Comparison of ENCODE assay signal across 25 cellular contexts in genomic region chr2:31406593-31407385, GRCh38. TPM values are rescaled to one million over a fixed set of nuclear protein-coding genes. Genes with fewer than 3 reads are reported as not detected.
A peak's percentile ranks its signal among the peaks of the same experiment; 100 is the strongest.
DNase-seq lines count a peak whose midpoint lies in the region; ATAC-seq, FAIRE-seq and TF ChIP-seq lines count a peak whose summit lies in the region.
"Had no signal": no experiment of that assay in that cellular context is flagged by ENCODE, and none has a peak within 500 bp of the region (broad histone marks: within the 10 kb centered on the region; RNA-seq: fewer than 3 reads in every experiment).

No MANE protein-coding gene starts in this region.

- H3K79me2 ChIP-seq in HepG2 (ENCODE audit: insufficient read depth, low read length) = no peaks in the 10 kb centered on the region

- no peaks in the 10 kb centered on the region for H3K27me3 ChIP-seq in liver (ENCODE audit: control insufficient read depth in 4 of 4, insufficient read depth in 4 of 4, low read length in 3 of 4)
- peaks cover 0 to 3% of the 10 kb centered on the region in 2 experiments; a peak in 1 of 5 replicates for H3K27me3 ChIP-seq in HepG2 (ENCODE audit: control insufficient read depth in 1 of 2, insufficient read depth in 2 of 2, low read length in 2 of 2)
- no peaks in the 10 kb centered on the region for H3K27me3 ChIP-seq in small intestine (ENCODE audit: control insufficient read depth in 2 of 2, insufficient read depth in 2 of 2, low read length in 2 of 2)
- H3K27me3 ChIP-seq: BE2C; BLaER1 treated with 17β-estradiol and CSF1 and Interleukin-3, amounts not matched to agents 10 nM and 100 nM had no signal

- H3K36me3 ChIP-seq in liver (ENCODE audit: control insufficient read depth in 4 of 4, insufficient read depth in 3 of 4, low read depth in 1 of 4, low read length in 3 of 4) (peaks cover 0 to 10% (median 4%) of the 10 kb centered on the region in 4 donors), HepG2 (replicated peaks in 1 of 2; ENCODE audit: control insufficient read depth in 1 of 2, insufficient read depth in 2 of 2, low read length in 2 of 2) (no peaks in the 10 kb centered on the region), small intestine (ENCODE audit: control insufficient read depth in 2 of 2, insufficient read depth in 2 of 2, low read length in 2 of 2) (peaks cover 0 to 2% of the 10 kb centered on the region in 2 donors)
- H3K36me3 ChIP-seq: BE2C; BLaER1 treated with 17β-estradiol and CSF1 and Interleukin-3, amounts not matched to agents 10 nM and 100 nM; HAP-1 had no signal

- H3K9ac ChIP-seq in liver (ENCODE audit: low read depth in 1 of 2, low read length in 2 of 2) (no peak overlapping the region), HepG2 (ENCODE audit: insufficient read depth, low read depth, low read length) (no peak overlapping the region)
- H3K9ac ChIP-seq: BLaER1 treated with 17β-estradiol and CSF1 and Interleukin-3, amounts not matched to agents 10 nM and 100 nM had no signal

- in situ Hi-C loops in HepG2 (cut with HindIII; ENCODE audit: extremely low pct_ligation_motif_present, low pct_unique_long_range_greater_than_20kb) = no loop called here

- no peak overlapping the region for H2AFZ ChIP-seq in HepG2 (ENCODE audit: low read length)
- H2AFZ ChIP-seq: GM23338 had no signal

- TF ChIP-seq CTCF in liver (IDR thresholded peaks at IDR 0.05; ENCODE audit: low read depth, low read length, missing input control) (no peak), HepG2 (CRISPR knock-in tag; IDR thresholded peaks at IDR 0.05) (no peak), HFFc6 (IDR thresholded peaks at IDR 0.05) (no peak)

- no peak overlapping the region for H3K4me2 ChIP-seq in HepG2 (ENCODE audit: low read depth, low read length)
- H3K4me2 ChIP-seq: BLaER1 treated with 17β-estradiol and CSF1 and Interleukin-3, amounts not matched to agents 10 nM and 100 nM; GM23338 had no signal

- H3K27me3 Mint-ChIP-seq in HFFc6 (ENCODE audit: insufficient read depth) = no peaks in the 10 kb centered on the region

- H3K36me3 Mint-ChIP-seq in HFFc6 (ENCODE audit: low read depth) = no peaks in the 10 kb centered on the region
- H3K36me3 Mint-ChIP-seq: CD4-positive, alpha-beta memory T cell had no signal

- DNase-seq in HepG2 (ENCODE audit: low spot score) (no peak), left lobe of liver (ENCODE audit: low spot score) (peak; percentile 79), small intestine (peak; percentile 89), HFFc6 (no peak), NCI-H345 (lab: John Stamatoyannopoulos, UW) (no peak), C1 segment of cervical spinal cord (lab: John Stamatoyannopoulos, UW) (no peak)
- DNase-seq: ACHN; AML-193; BE2C; Calu3; CD4-positive, alpha-beta memory T cell; COR-L47; DMS53; DMS79 treated with DMSO at 0.1 percent for 48 hours; GF-D8 had no signal

- no TSS peak for BruUV-seq in HepG2 (replicated peaks; lab: Mats Ljungman, UMichigan)

- FAIRE-seq in HepG2 (lab: Jason Lieb, UNC) = no peak
- no peak for FAIRE-seq in small intestine (lab: Jason Lieb, UNC)
- FAIRE-seq: A204.1, GM12891, GM18507, H54 had no signal

- peak overlapping the region; percentile 55 to 59 for H3K27ac ChIP-seq in liver (ENCODE audit: low read depth in 1 of 2, low read length in 2 of 2)
- H3K27ac ChIP-seq in HepG2 (ENCODE audit: extremely low read length, insufficient read depth, low read length) = no peak overlapping the region
- peak overlapping the region in 1 of 2 donors; percentile 43 for H3K27ac ChIP-seq in small intestine (ENCODE audit: low read depth in 1 of 2, low read length in 1 of 2)
- H3K27ac ChIP-seq: 22Rv1; BLaER1 treated with 17β-estradiol and CSF1 and Interleukin-3, amounts not matched to agents 10 nM and 100 nM had no signal

- H3K9me3 ChIP-seq in liver (ENCODE audit: control insufficient read depth in 4 of 4, low read length in 3 of 4) (no peaks in the 10 kb centered on the region), HepG2 (ENCODE audit: low read length) (no peaks in the 10 kb centered on the region), small intestine (ENCODE audit: control insufficient read depth, low read depth) (no peaks in the 10 kb centered on the region)
- H3K9me3 ChIP-seq: BE2C; BLaER1 treated with 17β-estradiol and CSF1 and Interleukin-3, amounts not matched to agents 10 nM and 100 nM; HAP-1 had no signal

- no peak overlapping the region for H3K4me3 Mint-ChIP-seq in HFFc6
- H3K4me3 Mint-ChIP-seq: CD4-positive, alpha-beta memory T cell; GM23338 had no signal

- ATAC-seq in HepG2 (no peak), left lobe of liver (peak; percentile 89)
- ATAC-seq: GM23338 had no signal

- intact Hi-C loops in HepG2 (cut with micrococcal nuclease; ENCODE audit: unreplicated experiment) = no loop called here

- CTCF ChIA-PET in HepG2 (lab: Yijun Ruan, JAX; ENCODE audit: low intra/inter-chr PET ratio, low total read pairs) = no interaction called here

- peak; percentile 16 to 38 for TF ChIP-seq RAD21 in liver (IDR thresholded peaks at IDR 0.05)
- TF ChIP-seq RAD21 in HepG2 (CRISPR knock-in tag; IDR thresholded peaks at IDR 0.05) = no peak

- no peaks in the 10 kb centered on the region for H4K20me1 ChIP-seq in HepG2 (ENCODE audit: insufficient read depth, low read length)
- H4K20me1 ChIP-seq: BLaER1 treated with 17β-estradiol and CSF1 and Interleukin-3, amounts not matched to agents 10 nM and 100 nM had no signal

- H3K4me1 ChIP-seq in liver (ENCODE audit: control insufficient read depth in 4 of 4, insufficient read depth in 4 of 4, low read length in 3 of 4) (peaks cover 5 to 33% (median 28%) of the 10 kb centered on the region in 4 donors), HepG2 (ENCODE audit: insufficient read depth, low read length) (no peaks in the 10 kb centered on the region), small intestine (ENCODE audit: control insufficient read depth in 2 of 2, insufficient read depth in 1 of 2, low read depth in 1 of 2, low read length in 1 of 2) (peaks cover 5 to 15% of the 10 kb centered on the region in 2 donors)
- H3K4me1 ChIP-seq: BE2C; BLaER1 treated with 17β-estradiol and CSF1 and Interleukin-3, amounts not matched to agents 10 nM and 100 nM; HAP-1 had no signal

- peaks cover 37% of the 10 kb centered on the region for H3K4me1 Mint-ChIP-seq in HFFc6 (ENCODE audit: low read depth)
- H3K4me1 Mint-ChIP-seq: CD4-positive, alpha-beta memory T cell had no signal

- H3K4me3 ChIP-seq in liver (ENCODE audit: low read depth in 1 of 3, low read length in 3 of 3) (peak overlapping the region in 1 of 3 donors; percentile 4), HepG2 (replicated peaks in 1 of 3; ENCODE audit: insufficient read depth in 1 of 3, low read depth in 2 of 3, low read length in 3 of 3) (no peak overlapping the region), small intestine (ENCODE audit: low read depth in 1 of 2, low read length in 2 of 2) (no peak overlapping the region)
- H3K4me3 ChIP-seq: BLaER1 treated with 17β-estradiol and CSF1 and Interleukin-3, amounts not matched to agents 10 nM and 100 nM; GM23338; HAP-1 had no signal

- no peaks in the 10 kb centered on the region for H3K9me3 Mint-ChIP-seq in HFFc6
- H3K9me3 Mint-ChIP-seq: CD4-positive, alpha-beta memory T cell; GM23338 had no signal

- POLR2A ChIA-PET in HepG2 (lab: Yijun Ruan, JAX) = no interaction called here

- TF ChIP-seq POLR2A in HepG2 (IDR thresholded peaks at IDR 0.05; ENCODE audit: insufficient read depth in 1 of 2, low read depth in 2 of 2, low read length in 2 of 2) = no peak

- 63% methylated on average over 10 of the region's 10 CpGs for WGBS in liver
- 20% methylated on average over 10 of the region's 10 CpGs for WGBS in HepG2 (ENCODE audit: low lambda C conversion rate)
- 36 to 70% (median 54%) methylated on average over 10 of the region's 10 CpGs for WGBS in small intestine, 3 donors

- TF ChIP-seq EP300 in HepG2 (IDR thresholded peaks at IDR 0.05; ENCODE audit: low read depth in 2 of 2, low read length in 2 of 2) (no peak), HepG2 (CRISPR knock-in tag; IDR thresholded peaks at IDR 0.05; ENCODE audit: borderline replicate concordance) (no peak)

- H3K27ac Mint-ChIP-seq in HFFc6 = no peak overlapping the region
- H3K27ac Mint-ChIP-seq: CD4-positive, alpha-beta memory T cell; GM23338 had no signal

RNA-seq across cellular contexts. Expression of gene XDH, which starts 7.8 kb away (rescaled TPM):
- total RNA-seq in liver (10 to 100 TPM in 1 of 2 donors, 1 to 10 TPM in 1; 7.3 to 76.6 TPM), HepG2 (2016; rRNA removed; fragmentation: Illumina TruSeq; extraction: Trizol) (not detected in 2 replicates), left lobe of liver (63.7 TPM)
- polyA plus RNA-seq in liver (10 to 100 TPM in 1 of 2 donors, 1 to 10 TPM in 1; 6.8 to 16.8 TPM), HepG2 (2011; rRNA removed) (not detected in 2 replicates), small intestine (10 to 100 TPM; 29.8 to 39.6 (median 34.9) TPM)
- total RNA-seq in HepG2 (2016; cell fraction: cytosol; rRNA removed; fragmentation: Illumina TruSeq; extraction: Trizol; ENCODE audit: low read depth) = not detected in 2 replicates
- not detected in 2 replicates for total RNA-seq in HepG2 (2016; cell fraction: insoluble cytoplasmic fraction; rRNA removed; fragmentation: Illumina TruSeq; extraction: Trizol)
- total RNA-seq in HepG2 (2016; cell fraction: membrane; rRNA removed; fragmentation: Illumina TruSeq; extraction: Trizol) = not detected in 2 replicates
- not detected in 2 replicates for total RNA-seq in HepG2 (2016; cell fraction: nucleus; rRNA removed; fragmentation: Illumina TruSeq; extraction: Trizol)
- polyA plus RNA-seq in HepG2 (2011; cell fraction: cytosol; rRNA removed) = not detected in 2 replicates
- not detected in 2 replicates for polyA plus RNA-seq in HepG2 (2011; cell fraction: nucleus; rRNA removed)
- not detected in 2 replicates for polyA plus RNA-seq in HepG2 (2012)
- polyA plus RNA-seq in HepG2 (2016; cell fraction: cytosol; fragmentation: Illumina TruSeq; extraction: Trizol; ENCODE audit: low read depth) = not detected in 2 replicates
- not detected in 2 replicates for polyA plus RNA-seq in HepG2 (2016; cell fraction: insoluble cytoplasmic fraction; fragmentation: Illumina TruSeq; extraction: Trizol; ENCODE audit: low read depth)
- not detected in 2 replicates for polyA plus RNA-seq in HepG2 (2016; cell fraction: membrane; fragmentation: Illumina TruSeq; extraction: Trizol; ENCODE audit: low read depth)
- not detected in 2 replicates for polyA plus RNA-seq in HepG2 (2016; cell fraction: nucleus; fragmentation: Illumina TruSeq; extraction: Trizol; ENCODE audit: insufficient read depth, low read depth)
- polyA minus RNA-seq in HepG2 (2011; rRNA and poly(A)+ RNA removed; ENCODE audit: low replicate concordance) = 0.19 TPM in 1 of 2 replicates, not detected in the other
- polyA minus RNA-seq in HepG2 (2011; cell fraction: cytosol; rRNA and poly(A)+ RNA removed) = not detected in 2 replicates
- polyA minus RNA-seq in HepG2 (2011; cell fraction: nucleus; rRNA and poly(A)+ RNA removed) = not detected in 2 replicates
- total RNA-seq in HFFc6 (2021; fragmentation: NEBNext Ultra II Directional; extraction: Animal tissue kit (Norgen Biotek cat#: 25700)) = 1 to 10 TPM in 5 of 6 experiments, under 1 TPM in 1; 0.88 to 2.0 (median 1.5) TPM
- total RNA-seq: CD4-positive, alpha-beta memory T cell; G401 had no signal
- polyA plus RNA-seq: CD4-positive, alpha-beta memory T cell had no signal

Comparison
In these comparisons a context has a peak if more than half of its experiments do, and no peak if none do; other contexts are left out.
1. DNase-seq: peak in left lobe of liver (single experiment) and small intestine (single experiment); none in HepG2 (single experiment), HFFc6 (single experiment), NCI-H345 (single experiment) and C1 segment of cervical spinal cord (0 of 14).